20 cellular contexts compared by ENCODE assay signal in the genomic region with DNA sequence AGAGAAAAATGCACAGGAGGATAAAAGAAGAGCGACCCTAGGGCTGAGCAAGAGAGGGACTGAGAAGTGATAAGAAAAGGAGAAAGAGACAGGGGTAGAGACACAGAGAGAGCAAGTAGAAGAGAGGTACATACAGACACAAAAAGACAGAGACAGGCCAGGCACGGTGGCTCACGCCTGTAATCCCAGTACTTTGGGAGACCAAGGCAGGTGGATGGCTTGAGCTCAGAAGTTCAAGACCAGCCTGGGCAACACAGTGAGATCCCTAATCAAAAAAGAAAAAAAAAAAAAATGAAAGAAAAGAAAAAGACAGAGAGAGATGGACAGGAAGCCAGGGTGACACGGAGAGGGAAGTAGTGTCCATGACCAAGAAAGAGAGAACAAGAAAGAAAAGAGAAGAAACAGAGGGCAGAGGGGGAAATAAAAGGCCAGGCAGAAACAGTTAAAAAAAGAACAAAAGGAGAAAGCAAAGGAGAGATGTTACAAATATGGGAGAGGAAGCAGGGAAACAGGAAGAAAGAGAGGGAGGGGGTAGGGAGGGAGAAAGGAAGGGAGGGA.
DNase-seq lines count a peak whose midpoint lies in the region; ATAC-seq, FAIRE-seq and TF ChIP-seq lines count a peak whose summit lies in the region.
"Had no signal": no experiment of that assay in that cellular context is flagged by ENCODE, and none has a peak within 500 bp of the region (broad histone marks: within the 10 kb centered on the region; RNA-seq: fewer than 3 reads in every experiment).

No MANE protein-coding gene starts in this region.

- TF ChIP-seq RAD21 in H1 (IDR thresholded peaks at IDR 0.05 in 1 of 2, conservative IDR thresholded peaks at IDR 0.05 in 1 of 2; ENCODE audit: low read depth in 2 of 2, low read length in 2 of 2): no peak

- H2BK12ac ChIP-seq in H1 (ENCODE audit: low read depth, low read length): peak overlapping the region; percentile 60; the same call in 1 of the 2 replicates

- no peaks in the 10 kb centered on the region for H3K23me2 ChIP-seq in H1 (ENCODE audit: low read depth, low read length)

- H3K14ac ChIP-seq in H1 (ENCODE audit: insufficient read length): no peak overlapping the region

- intact Hi-C loops in left ventricle myocardium inferior (cut with micrococcal nuclease) (no loop called here), heart left ventricle (cut with DNase I) (loop anchor here in 1 of 10 donors (10.0 kb wide), 1 partner anchor 593 kb away; no protein-coding TSS in a partner anchor)

- H3K4ac ChIP-seq in H1 (replicated peaks; ENCODE audit: insufficient read length, low read depth, low read length): no peak overlapping the region

- no peak for FAIRE-seq in H1 (lab: Jason Lieb, UNC)
- FAIRE-seq: G401.6, HepG2 had no signal

- H3K9me3 ChIP-seq in left ventricle myocardium inferior (replicated peaks) (no peaks in the 10 kb centered on the region), heart left ventricle (no peaks in the 10 kb centered on the region), H1 (ENCODE audit: insufficient read depth in 2 of 2, low read depth in 1 of 2, low read length in 1 of 2) (no peaks in the 10 kb centered on the region)
- H3K9me3 ChIP-seq: BLaER1, MG63 had no signal

- no peak overlapping the region for H4K5ac ChIP-seq in H1 (ENCODE audit: insufficient read length, low read depth, low read length)

- TF ChIP-seq CTCF in left ventricle myocardium inferior (IDR thresholded peaks at IDR 0.05; ENCODE audit: borderline replicate concordance): no peak
- no peak for TF ChIP-seq CTCF in heart left ventricle (IDR thresholded peaks at IDR 0.05)
- no peak for TF ChIP-seq CTCF in H1 (IDR thresholded peaks at IDR 0.05; ENCODE audit: control extremely low read depth in 1 of 3, insufficient read depth in 1 of 3, low read depth in 1 of 3, low read length in 3 of 3)
- no peak for TF ChIP-seq CTCF in nephron progenitor cell (IDR thresholded peaks at IDR 0.05)

- H3K4me1 ChIP-seq in left ventricle myocardium inferior: peaks cover 13% of the 10 kb centered on the region
- H3K4me1 ChIP-seq in heart left ventricle: peaks cover 0 to 19% (median 5%) of the 10 kb centered on the region in 12 donors
- H3K4me1 ChIP-seq in H1 (replicated peaks in 1 of 4; ENCODE audit: control insufficient read depth in 3 of 4, insufficient read depth in 4 of 4, low read length in 3 of 4): peaks cover 0 to 11% (median 4%) of the 10 kb centered on the region in 4 experiments; a peak in 3 of 7 replicates
- H3K4me1 ChIP-seq: BLaER1 had no signal

- H3K27me3 ChIP-seq in left ventricle myocardium inferior (ENCODE audit: low read depth): no peaks in the 10 kb centered on the region
- no peaks in the 10 kb centered on the region for H3K27me3 ChIP-seq in heart left ventricle
- no peaks in the 10 kb centered on the region for H3K27me3 ChIP-seq in H1 (replicated peaks in 1 of 4; ENCODE audit: control insufficient read depth in 3 of 4, extremely low read depth in 1 of 4, insufficient read depth in 3 of 4, low read length in 3 of 4)
- H3K27me3 ChIP-seq: BLaER1, MG63 had no signal

- peaks cover 21% of the 10 kb centered on the region for H3K4me1 Mint-ChIP-seq in nephron progenitor cell
- H3K4me1 Mint-ChIP-seq: CD8-positive, alpha-beta memory T cell had no signal

- H4K8ac ChIP-seq in H1 (ENCODE audit: extremely low read depth, insufficient read depth, low read length): no peak overlapping the region

- H3K56ac ChIP-seq in H1 (replicated peaks; ENCODE audit: insufficient read length, low read depth, low read length): no peak overlapping the region

- no peak overlapping the region for H3K4me3 Mint-ChIP-seq in nephron progenitor cell
- H3K4me3 Mint-ChIP-seq: CD8-positive, alpha-beta memory T cell had no signal

- POLR2A ChIA-PET in H1 (lab: Charles Lee; ENCODE audit: partially characterized antibody): interaction anchor here (0.7 kb wide), 1 partner anchor 1433 kb away, joined by 3 read pairs; no protein-coding TSS in a partner anchor

- no peak overlapping the region for H2BK5ac ChIP-seq in H1 (ENCODE audit: low read depth, low read length)

- no peak overlapping the region for H3K4me2 ChIP-seq in H1 (ENCODE audit: insufficient read depth in 1 of 2, low read depth in 2 of 2, low read length in 2 of 2)
- H3K4me2 ChIP-seq: BLaER1 had no signal

- H2AFZ ChIP-seq in H1 (ENCODE audit: low read length): no peak overlapping the region

- no peak overlapping the region for H2BK120ac ChIP-seq in H1 (replicated peaks; ENCODE audit: low read depth, low read length)

- no peaks in the 10 kb centered on the region for H3K79me2 ChIP-seq in H1 (ENCODE audit: control insufficient read depth in 1 of 2, insufficient read depth in 2 of 2, low read length in 2 of 2)

- no peaks in the 10 kb centered on the region for H3K27me3 Mint-ChIP-seq in nephron progenitor cell (ENCODE audit: low read depth, poor library complexity)

- no peak for TF ChIP-seq EP300 in H1 (IDR thresholded peaks at IDR 0.05; ENCODE audit: borderline replicate concordance in 1 of 2, low read depth in 2 of 2, low read length in 2 of 2)

- no peak overlapping the region for H2BK15ac ChIP-seq in H1 (ENCODE audit: low read length)

- H3K79me1 ChIP-seq in H1 (ENCODE audit: low read depth, low read length): no peaks in the 10 kb centered on the region

- 86 to 92% (median 88%) methylated on average over 4 of the region's 4 CpGs for WGBS in heart left ventricle, 4 donors
- 88% methylated on average over 4 of the region's 4 CpGs; no CpG with 5 or more reads in 1 of the 2 experiments for WGBS in H1 (ENCODE audit: extremely low coverage in 1 of 2, insufficient coverage in 1 of 2, insufficient read length in 1 of 2, insufficient replicate concordance in 2 of 2, low coverage in 1 of 2, low lambda C conversion rate in 2 of 2, missing lambda C conversion rate in 1 of 2), 2 experiments

- ATAC-seq in heart left ventricle (no peak), HG03442 (IDR thresholded peaks at IDR 0.05; ENCODE audit: unreplicated experiment) (no peak)
- ATAC-seq: HepG2, PC-3 had no signal

- CTCF ChIA-PET in H1 (lab: Charles Lee; ENCODE audit: partially characterized antibody): interaction anchor here (0.6 to 2.3 kb wide), 4 partner anchors 10 to 204 kb away, joined by 3 to 13 read pairs (median 4); no protein-coding TSS in a partner anchor

- H2BK20ac ChIP-seq in H1 (ENCODE audit: low read length): peak overlapping the region; percentile 62; the same call in 1 of the 2 replicates

- H3K36me3 Mint-ChIP-seq in nephron progenitor cell (ENCODE audit: low read depth): no peaks in the 10 kb centered on the region

- no peaks in the 10 kb centered on the region for H4K20me1 ChIP-seq in H1 (replicated peaks in 1 of 2; ENCODE audit: control insufficient read depth in 1 of 2, insufficient read depth in 2 of 2, low read length in 2 of 2)
- H4K20me1 ChIP-seq: BLaER1 had no signal

- no peaks in the 10 kb centered on the region for H3K9me3 Mint-ChIP-seq in nephron progenitor cell

- no peak overlapping the region for H3K23ac ChIP-seq in H1 (ENCODE audit: insufficient read length)

- H3K18ac ChIP-seq in H1 (ENCODE audit: extremely low read depth, low read length): 0 out of 2 replicates have a peak overlapping the region, but pooled peaks have one; percentile 36

- H4K91ac ChIP-seq in H1 (replicated peaks; ENCODE audit: insufficient read length, low read length): peak overlapping the region; percentile 15

- no peaks in the 10 kb centered on the region for H3K36me3 ChIP-seq in left ventricle myocardium inferior
- H3K36me3 ChIP-seq in heart left ventricle: no peaks in the 10 kb centered on the region
- no peaks in the 10 kb centered on the region for H3K36me3 ChIP-seq in H1 (ENCODE audit: control insufficient read depth in 2 of 4, insufficient read depth in 4 of 4, low read length in 3 of 4)
- H3K36me3 ChIP-seq: BLaER1, MG63 had no signal

- no peak overlapping the region for H3K4me3 ChIP-seq in left ventricle myocardium inferior
- no peak overlapping the region for H3K4me3 ChIP-seq in heart left ventricle
- H3K4me3 ChIP-seq in H1 (ENCODE audit: extremely low read depth in 1 of 4, insufficient read depth in 2 of 4, low read depth in 3 of 4, low read length in 4 of 4): no peak overlapping the region
- H3K4me3 ChIP-seq: BLaER1, MG63 had no signal

- no peak overlapping the region for H3K9ac ChIP-seq in H1 (replicated peaks in 1 of 4; ENCODE audit: extremely low read depth in 1 of 4, low read depth in 3 of 4, low read length in 3 of 4)
- H3K9ac ChIP-seq: BLaER1 had no signal

- DNase-seq in left ventricle myocardium inferior (no peak), heart left ventricle (no peak), H1 (ENCODE audit: low read depth in 1 of 2, low spot score in 2 of 2) (no peak), nephron progenitor cell (no peak), SIG-M5 treated with dmso at 0.1 percent for 504 hours (lab: John Stamatoyannopoulos, UW; ENCODE audit: unreplicated experiment) (no peak), kidney glomerular epithelial cell (lab: John Stamatoyannopoulos, UW) (no peak), SHP77 treated with DMSO at 0.1 percent for 48 hours (lab: John Stamatoyannopoulos, UW) (no peak)
- DNase-seq: CD8-positive, alpha-beta memory T cell; DND-41; MG63; NCI-H1092 treated with DMSO at 0.1 percent for 48 hours; NCI-H1694; NCI-H510A treated with DMSO at 0.1 percent for 48 hours; NCI-H82; PC-3 had no signal

- no peak for TF ChIP-seq POLR2A in heart left ventricle (IDR thresholded peaks at IDR 0.05)
- no peak for TF ChIP-seq POLR2A in H1 (IDR thresholded peaks at IDR 0.05; ENCODE audit: control extremely low read depth in 1 of 2, low read depth in 2 of 2, low read length in 2 of 2)

- H3K27ac ChIP-seq in left ventricle myocardium inferior (replicated peaks): peak overlapping the region; percentile 55
- peak overlapping the region in 4 of 12 donors; percentile 6 to 49 (median 34) for H3K27ac ChIP-seq in heart left ventricle
- H3K27ac ChIP-seq in H1 (ENCODE audit: low read depth, low read length): no peak overlapping the region
- H3K27ac ChIP-seq: BLaER1, RWPE1 had no signal

- H2AK5ac ChIP-seq in H1 (ENCODE audit: low read depth, low read length): no peak overlapping the region; the same call in 1 of the 2 replicates

- H3K27ac Mint-ChIP-seq in nephron progenitor cell: peak overlapping the region; percentile 79

TF ChIP-seq in H1, 55 proteins besides CTCF, POLR2A, EP300 and RAD21 (continues in another document):
- TF ChIP-seq TCF12 (IDR thresholded peaks at IDR 0.05; ENCODE audit: low read depth, low read length): no peak
- TF ChIP-seq SP2 (IDR thresholded peaks at IDR 0.05; ENCODE audit: low read length): no peak
- TF ChIP-seq, protein P1, sequence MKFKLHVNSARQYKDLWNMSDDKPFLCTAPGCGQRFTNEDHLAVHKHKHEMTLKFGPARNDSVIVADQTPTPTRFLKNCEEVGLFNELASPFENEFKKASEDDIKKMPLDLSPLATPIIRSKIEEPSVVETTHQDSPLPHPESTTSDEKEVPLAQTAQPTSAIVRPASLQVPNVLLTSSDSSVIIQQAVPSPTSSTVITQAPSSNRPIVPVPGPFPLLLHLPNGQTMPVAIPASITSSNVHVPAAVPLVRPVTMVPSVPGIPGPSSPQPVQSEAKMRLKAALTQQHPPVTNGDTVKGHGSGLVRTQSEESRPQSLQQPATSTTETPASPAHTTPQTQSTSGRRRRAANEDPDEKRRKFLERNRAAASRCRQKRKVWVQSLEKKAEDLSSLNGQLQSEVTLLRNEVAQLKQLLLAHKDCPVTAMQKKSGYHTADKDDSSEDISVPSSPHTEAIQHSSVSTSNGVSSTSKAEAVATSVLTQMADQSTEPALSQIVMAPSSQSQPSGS (IDR thresholded peaks at IDR 0.05; ENCODE audit: low read length): no peak
- no peak for TF ChIP-seq CHD1 (IDR thresholded peaks at IDR 0.05; ENCODE audit: low read depth, low read length)
